In genomic region chr20:47818996-47819609, GRCh38 we compare ENCODE assay signal across 15 cellular contexts. TPM values are rescaled to one million over a fixed set of nuclear protein-coding genes. Genes with fewer than 3 reads are reported as not detected.
A peak's percentile ranks its signal among the peaks of the same experiment; 100 is the strongest.
DNase-seq lines count a peak whose midpoint lies in the region; ATAC-seq and TF ChIP-seq lines count a peak whose summit lies in the region.
"Had no signal": no experiment of that assay in that cellular context is flagged by ENCODE, and none has a peak within 500 bp of the region (broad histone marks: within the 10 kb centered on the region; RNA-seq: fewer than 3 reads in every experiment).

No MANE protein-coding gene starts in this region.

- H3K4me1 ChIP-seq in heart right ventricle: no peaks in the 10 kb centered on the region
- H3K4me1 ChIP-seq: Caco-2, HAP-1 had no signal

- no peaks in the 10 kb centered on the region for H3K36me3 ChIP-seq in heart right ventricle
- H3K36me3 ChIP-seq: HAP-1 had no signal

- H3K4me1 Mint-ChIP-seq in neural crest cell: no peaks in the 10 kb centered on the region

- TF ChIP-seq CTCF in heart right ventricle (IDR thresholded peaks at IDR 0.05) (no peak), neural crest cell (conservative IDR thresholded peaks at IDR 0.05) (no peak)

- no peak overlapping the region for H3K4me3 ChIP-seq in heart right ventricle
- H3K4me3 ChIP-seq: HAP-1 had no signal

- no peak overlapping the region for H3K27ac ChIP-seq in heart right ventricle

- no peak overlapping the region for H3K4me3 Mint-ChIP-seq in neural crest cell

- H3K9me3 Mint-ChIP-seq in neural crest cell: no peaks in the 10 kb centered on the region

- intact Hi-C loops in cardiac septum (cut with DNase I) (no loop called here), heart right ventricle (cut with DNase I) (loop anchor here in 4 of 10 donors (10.0 kb wide), 1 partner anchor 76 kb away; no protein-coding TSS in a partner anchor)

- H3K27me3 Mint-ChIP-seq in neural crest cell (ENCODE audit: low read depth): peaks cover 16% of the 10 kb centered on the region

- peaks cover 0 to 10% (median 0%) of the 10 kb centered on the region in 11 donors for H3K9me3 ChIP-seq in heart right ventricle
- H3K9me3 ChIP-seq: Caco-2, HAP-1 had no signal

- peaks cover 0 to 87% (median 71%) of the 10 kb centered on the region in 7 donors for H3K27me3 ChIP-seq in heart right ventricle

- 44 to 51% methylated on average over 14 of the region's 14 CpGs for WGBS in heart right ventricle, 2 donors

- peak overlapping the region; percentile 72 for H3K27ac Mint-ChIP-seq in neural crest cell (ENCODE audit: unreplicated experiment)

- ATAC-seq in heart right ventricle (no peak), GM21529 (IDR thresholded peaks at IDR 0.05; ENCODE audit: unreplicated experiment) (no peak)
- ATAC-seq: Panc1 had no signal

- peak; percentile 56 for DNase-seq in cardiac septum (ENCODE audit: low spot score)
- no peak for DNase-seq in heart right ventricle
- DNase-seq in NCI-H524 treated with DMSO at 0.1 percent for 48 hours (lab: John Stamatoyannopoulos, UW): peak; percentile 58
- no peak for DNase-seq in neural crest cell (ENCODE audit: low read depth, low spot score)
- no peak for DNase-seq in T-helper 9 cell
- no peak for DNase-seq in NCI-H82 (lab: John Stamatoyannopoulos, UW)
- DNase-seq: AML-193, KG1, NCI-H1092, NCI-H2227 treated with DMSO at 0.1 percent for 48 hours, SIG-M5 had no signal

- H3K36me3 Mint-ChIP-seq in neural crest cell (ENCODE audit: low read depth): no peaks in the 10 kb centered on the region

RNA-seq across cellular contexts. Expression of gene SULF2, which starts 33.8 kb away (rescaled TPM):
- total RNA-seq in cardiac septum (39.7 TPM), heart right ventricle (10 to 100 TPM; 16.7 to 39.9 (median 26.4) TPM), neural crest cell (18.5 and 22.9 TPM in 2 replicates)
- 10 to 100 TPM; 21.0 to 40.6 TPM for polyA plus RNA-seq in heart right ventricle

Comparison
In these comparisons a context has a peak if more than half of its experiments do, and no peak if none do; other contexts are left out.
1. DNase-seq: peak in cardiac septum (single experiment) and NCI-H524 treated with DMSO at 0.1 percent for 48 hours (single experiment); none in heart right ventricle (0 of 2), neural crest cell (single experiment), T-helper 9 cell (single experiment) and NCI-H82 (single experiment).